ENCODE assay signal across 27 cellular contexts in the genomic region with DNA sequence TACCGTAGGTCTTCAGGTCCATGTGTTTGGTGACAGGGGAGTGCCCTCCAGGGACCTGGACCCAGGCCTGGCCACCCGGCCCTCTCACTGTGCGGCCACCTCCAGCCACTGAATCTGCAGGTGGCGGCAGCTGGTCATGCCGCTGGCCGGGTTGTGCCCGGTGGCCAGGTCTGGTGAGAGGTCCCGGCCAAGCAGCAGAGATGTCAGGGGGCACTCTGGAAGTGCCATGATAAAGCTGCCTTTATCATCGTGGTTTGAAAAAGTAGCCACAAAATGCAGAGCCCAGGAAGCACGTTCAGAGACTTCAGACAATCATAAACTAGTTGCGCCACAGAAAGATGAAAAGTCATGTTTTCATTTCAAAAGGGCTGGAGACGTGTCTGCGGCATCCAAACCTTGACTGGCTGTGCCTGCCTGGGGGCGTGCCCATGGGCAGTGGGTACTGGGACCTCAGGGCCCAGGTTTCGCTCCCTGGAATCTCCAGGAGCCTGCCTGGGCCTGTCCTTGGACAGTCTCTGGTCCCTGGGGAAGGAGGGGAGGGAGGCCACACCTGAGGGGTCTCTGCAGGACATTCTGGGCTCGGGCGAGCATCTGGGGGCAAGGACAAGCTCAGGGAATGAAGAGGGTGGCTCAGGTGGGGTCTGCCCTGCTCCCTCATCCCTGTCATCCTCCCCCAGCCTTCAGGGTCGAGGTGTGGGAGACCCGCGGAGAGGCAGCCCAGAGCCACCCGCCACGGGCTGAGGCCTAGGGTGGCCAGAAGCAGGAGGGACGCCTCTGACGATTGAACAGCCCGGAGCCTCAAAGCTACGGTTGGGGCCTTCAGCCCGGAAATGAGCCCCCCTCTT. TPM values are rescaled to one million over a fixed set of nuclear protein-coding genes. Genes with fewer than 3 reads are reported as not detected.
DNase-seq lines count a peak whose midpoint lies in the region; ATAC-seq and TF ChIP-seq lines count a peak whose summit lies in the region.
"Had no signal": no experiment of that assay in that cellular context is flagged by ENCODE, and none has a peak within 500 bp of the region (broad histone marks: within the 10 kb centered on the region; RNA-seq: fewer than 3 reads in every experiment).

No MANE protein-coding gene starts in this region.

- H3K79me2 ChIP-seq in hepatocyte = peaks cover 41% of the 10 kb centered on the region
- H3K79me2 ChIP-seq in trophoblast cell (ENCODE audit: control insufficient read depth, insufficient read depth, low read length, poor library complexity) = no peaks in the 10 kb centered on the region

- intact Hi-C loops in tibial artery (cut with DNase I; ENCODE audit: low total_unique reads) = loop anchor here (10.0 kb wide), 1 partner anchor 295 kb away; no protein-coding TSS in a partner anchor

- no peak overlapping the region for H2AK5ac ChIP-seq in trophoblast cell (ENCODE audit: low read length)

- H4K12ac ChIP-seq in trophoblast cell (ENCODE audit: low read depth, low read length) = no peak overlapping the region

- H3K36me3 ChIP-seq in hepatocyte (replicated peaks; ENCODE audit: insufficient read depth, low read depth) (no peaks in the 10 kb centered on the region), trophoblast cell (ENCODE audit: control insufficient read depth in 1 of 2, insufficient read depth in 2 of 2, low read length in 2 of 2) (peaks cover 5 to 13% of the 10 kb centered on the region in 2 experiments), tibial artery (peaks cover 0 to 9% (median 0%) of the 10 kb centered on the region in 3 donors)
- H3K36me3 ChIP-seq: BE2C, neutrophil, transverse colon had no signal

- no peak overlapping the region for H2BK5ac ChIP-seq in trophoblast cell (ENCODE audit: low read depth, low read length, poor library complexity)

- H3K27ac ChIP-seq in hepatocyte = peak overlapping the region; percentile 23
- no peak overlapping the region for H3K27ac ChIP-seq in trophoblast cell (ENCODE audit: low read depth, low read length)
- no peak overlapping the region for H3K27ac ChIP-seq in tibial artery
- H3K27ac ChIP-seq: neutrophil, transverse colon had no signal

- peak overlapping the region; percentile 27 for H3K27ac Mint-ChIP-seq in chondrocyte (ENCODE audit: unreplicated experiment)
- H3K27ac Mint-ChIP-seq: activated naive CD8-positive, alpha-beta T cell treated with anti-CD3 and anti-CD28 coated beads, Interleukin-2, amount 10 ng/mL, durations not matched to agents 7 days and 5 days; CD8-positive, alpha-beta memory T cell; T-helper 2 cell treated with Interferon-gamma antibody and Interleukin-4, amounts not matched to agents 5 μg/mL and 100 μg/mL, for 36 hours had no signal

- no peak overlapping the region for H3K18ac ChIP-seq in trophoblast cell (ENCODE audit: low read length)

- H4K8ac ChIP-seq in trophoblast cell (ENCODE audit: low read depth, low read length) = no peak overlapping the region

- no peak overlapping the region for H3K23ac ChIP-seq in trophoblast cell (ENCODE audit: low read length)

- H3K14ac ChIP-seq in trophoblast cell (ENCODE audit: low read length) = no peak overlapping the region

- peaks cover 45% of the 10 kb centered on the region for H3K4me1 Mint-ChIP-seq in chondrocyte (ENCODE audit: low read depth)
- H3K4me1 Mint-ChIP-seq: activated naive CD8-positive, alpha-beta T cell treated with anti-CD3 and anti-CD28 coated beads, Interleukin-2, amount 10 ng/mL, durations not matched to agents 7 days and 5 days had no signal

- no peak for ATAC-seq in HG02870 (IDR thresholded peaks at IDR 0.05; ENCODE audit: unreplicated experiment)
- ATAC-seq in GM21737 (IDR thresholded peaks at IDR 0.05; ENCODE audit: unreplicated experiment) = no peak
- no peak for ATAC-seq in HG03354 (IDR thresholded peaks at IDR 0.05; ENCODE audit: poor library complexity, severe bottlenecking, unreplicated experiment)

- no peak overlapping the region for H2BK120ac ChIP-seq in trophoblast cell (ENCODE audit: insufficient read depth, low read length, poor library complexity)

- peak overlapping the region; percentile 1 for H4K91ac ChIP-seq in trophoblast cell (ENCODE audit: low read depth, low read length)

- peaks cover 10% of the 10 kb centered on the region for H3K36me3 Mint-ChIP-seq in chondrocyte (ENCODE audit: low read depth)
- H3K36me3 Mint-ChIP-seq: activated naive CD8-positive, alpha-beta T cell treated with anti-CD3 and anti-CD28 coated beads, Interleukin-2, amount 10 ng/mL, durations not matched to agents 7 days and 5 days; CD8-positive, alpha-beta memory T cell had no signal

- H3K4me2 ChIP-seq in hepatocyte = no peak overlapping the region
- H3K4me2 ChIP-seq in trophoblast cell (ENCODE audit: low read length) = no peak overlapping the region

- no peak for TF ChIP-seq CTCF in chondrocyte (IDR thresholded peaks at IDR 0.05)
- no peak for TF ChIP-seq CTCF in hepatocyte (IDR thresholded peaks at IDR 0.05; ENCODE audit: poor library complexity)
- TF ChIP-seq CTCF in tibial artery (IDR thresholded peaks at IDR 0.05) = no peak

- H2AFZ ChIP-seq in hepatocyte (no peak overlapping the region), trophoblast cell (ENCODE audit: insufficient read depth, low read length, poor library complexity) (no peak overlapping the region)

- H3K27me3 Mint-ChIP-seq in chondrocyte (ENCODE audit: low read depth) = no peaks in the 10 kb centered on the region

- no peaks in the 10 kb centered on the region for H4K20me1 ChIP-seq in hepatocyte (ENCODE audit: insufficient read depth, poor library complexity, severe bottlenecking)

- H3K4me3 ChIP-seq in hepatocyte = no peak overlapping the region
- no peak overlapping the region for H3K4me3 ChIP-seq in trophoblast cell (ENCODE audit: low read depth, low read length)
- H3K4me3 ChIP-seq in tibial artery = no peak overlapping the region
- H3K4me3 ChIP-seq: transverse colon had no signal

- H3K9me3 Mint-ChIP-seq in chondrocyte (ENCODE audit: low read depth) = peaks cover 5% of the 10 kb centered on the region
- H3K9me3 Mint-ChIP-seq: CD8-positive, alpha-beta memory T cell had no signal

- no peak overlapping the region for H3K4ac ChIP-seq in trophoblast cell (ENCODE audit: low read depth, low read length)

- H3K9ac ChIP-seq in trophoblast cell (ENCODE audit: low read length) = no peak overlapping the region

- H2BK12ac ChIP-seq in trophoblast cell (ENCODE audit: low read length) = no peak overlapping the region

- no peak overlapping the region for H3K4me3 Mint-ChIP-seq in chondrocyte (ENCODE audit: unreplicated experiment)
- H3K4me3 Mint-ChIP-seq: activated naive CD8-positive, alpha-beta T cell treated with anti-CD3 and anti-CD28 coated beads, Interleukin-2, amount 10 ng/mL, durations not matched to agents 7 days and 5 days; T-helper 2 cell treated with Interferon-gamma antibody and Interleukin-4, amounts not matched to agents 5 μg/mL and 100 μg/mL, for 36 hours had no signal

- H3K9me3 ChIP-seq in hepatocyte (ENCODE audit: low read depth) (no peaks in the 10 kb centered on the region), trophoblast cell (ENCODE audit: insufficient read depth, low read depth, low read length) (peaks cover 1% of the 10 kb centered on the region), tibial artery (peaks cover 0 to 3% (median 0%) of the 10 kb centered on the region in 3 donors)
- H3K9me3 ChIP-seq: neutrophil, transverse colon had no signal

- H3K9me2 ChIP-seq in hepatocyte (replicated peaks; ENCODE audit: insufficient read depth) = no peaks in the 10 kb centered on the region

- peaks cover 5% of the 10 kb centered on the region for H3K4me1 ChIP-seq in hepatocyte (ENCODE audit: insufficient read depth)
- H3K4me1 ChIP-seq in trophoblast cell (ENCODE audit: control insufficient read depth in 1 of 2, insufficient read depth in 2 of 2, low read length in 2 of 2) = peaks cover 2 to 15% of the 10 kb centered on the region in 2 experiments
- peaks cover 0 to 37% (median 22%) of the 10 kb centered on the region in 4 donors for H3K4me1 ChIP-seq in tibial artery
- H3K4me1 ChIP-seq: BE2C had no signal

- no peaks in the 10 kb centered on the region for H3K27me3 ChIP-seq in hepatocyte
- H3K27me3 ChIP-seq in trophoblast cell (ENCODE audit: insufficient read depth, low read length) = no peaks in the 10 kb centered on the region
- H3K27me3 ChIP-seq in tibial artery = no peaks in the 10 kb centered on the region
- H3K27me3 ChIP-seq: transverse colon had no signal

- WGBS in hepatocyte (ENCODE audit: low lambda C conversion rate, missing lambda C conversion rate) = 92% methylated on average over 27 of the region's 27 CpGs
- no CpG with 5 or more reads among the region's 27 CpGs for WGBS in trophoblast cell (ENCODE audit: extremely low coverage, insufficient coverage, insufficient read length)

- peak; percentile 28 for DNase-seq in MV-4-11 (lab: John Stamatoyannopoulos, UW)
- peak; percentile 79 for DNase-seq in chondrocyte (ENCODE audit: low spot score)
- no peak for DNase-seq in hepatocyte (ENCODE audit: low spot score)
- DNase-seq in trophoblast cell = no peak
- no peak for DNase-seq in tibial artery
- DNase-seq: ACHN; activated CD4-positive, alpha-beta T cell treated with anti-CD3 and anti-CD28 coated beads for 4 hours; activated effector memory CD4-positive, alpha-beta T cell treated with anti-CD3 and anti-CD28 coated beads, Interleukin-2, amount 50 U/mL, for 16 hours; activated naive CD8-positive, alpha-beta T cell treated with anti-CD3 and anti-CD28 coated beads, Interleukin-2, amount 10 ng/mL, durations not matched to agents 7 days and 5 days; activated T-cell treated with anti-CD3 and anti-CD28 coated beads for 4 hours; BE2C; cerebellar nuclear complex; H7; Karpas-422; mesendoderm; NCI-H146; NCI-H2107; NCI-H446; small intestine; stimulated activated CD4-positive, alpha-beta T cell treated with anti-CD3 and anti-CD28 coated beads, Interleukin-2, amount 100 ng/mL, for 24 hours; transverse colon had no signal

- H3K79me1 ChIP-seq in trophoblast cell (ENCODE audit: low read length) = no peaks in the 10 kb centered on the region

RNA-seq across cellular contexts. Expression of a gene that starts 44.9 kb away (rescaled TPM):
- total RNA-seq in chondrocyte (322 to 628 TPM (median 616 TPM) in 3 replicates), hepatocyte (67.3 and 97.1 TPM in 2 replicates)
- 140 and 178 TPM in 2 replicates for polyA plus RNA-seq in hepatocyte
- polyA plus RNA-seq in trophoblast cell (2013) = 174 and 188 TPM in 2 replicates

Comparison
In these comparisons a context has a peak if more than half of its experiments do, and no peak if none do; other contexts are left out.
1. DNase-seq: peak in MV-4-11 (single experiment) and chondrocyte (single experiment); none in hepatocyte (single experiment), trophoblast cell (0 of 2) and tibial artery (0 of 2).